In genomic region chr11:2314136-2314524, GRCh38 we compare ENCODE assay signal across 16 cellular contexts. TPM values are rescaled to one million over a fixed set of nuclear protein-coding genes. Genes with fewer than 3 reads are reported as not detected.
DNase-seq lines count a peak whose midpoint lies in the region; ATAC-seq, FAIRE-seq and TF ChIP-seq lines count a peak whose summit lies in the region.
"Had no signal": no experiment of that assay in that cellular context is flagged by ENCODE, and none has a peak within 500 bp of the region (broad histone marks: within the 10 kb centered on the region; RNA-seq: fewer than 3 reads in every experiment).

No MANE protein-coding gene starts in this region.

- TF ChIP-seq EP300 in HepG2 (IDR thresholded peaks at IDR 0.05; ENCODE audit: low read depth in 2 of 2, low read length in 2 of 2), result no peak
- TF ChIP-seq EP300 in HepG2 (CRISPR knock-in tag; IDR thresholded peaks at IDR 0.05; ENCODE audit: borderline replicate concordance), result no peak

- H3K36me3 Mint-ChIP-seq in Calu3 (ENCODE audit: insufficient read depth, unreplicated experiment), result no peaks in the 10 kb centered on the region
- H3K36me3 Mint-ChIP-seq in activated CD8-positive, alpha-beta T cell treated with anti-CD3 and anti-CD28 coated beads for 36 hours (ENCODE audit: low read depth), result no peaks in the 10 kb centered on the region

- H3K79me2 ChIP-seq in HepG2 (ENCODE audit: insufficient read depth, low read length), result no peaks in the 10 kb centered on the region
- no peaks in the 10 kb centered on the region for H3K79me2 ChIP-seq in hepatocyte

- no peaks in the 10 kb centered on the region for H3K9me3 Mint-ChIP-seq in Calu3 (ENCODE audit: low read depth, unreplicated experiment)
- H3K9me3 Mint-ChIP-seq in activated CD8-positive, alpha-beta T cell treated with anti-CD3 and anti-CD28 coated beads for 36 hours, result no peaks in the 10 kb centered on the region
- H3K9me3 Mint-ChIP-seq: memory B cell had no signal

- in situ Hi-C loops in HepG2 (cut with HindIII; ENCODE audit: extremely low pct_ligation_motif_present, low pct_unique_long_range_greater_than_20kb), result loop anchor here (5.0 kb wide), 2 partner anchors 103 to 213 kb away; no protein-coding TSS in a partner anchor
- in situ Hi-C loops in gastrocnemius medialis (cut with MboI; ENCODE audit: low sequenced_read_pairs in 4 of 4), result loop anchor here in 1 of 4 donors (10.0 kb wide), 1 partner anchor 111 kb away; no protein-coding TSS in a partner anchor

- H3K4me1 ChIP-seq in right lobe of liver, result peaks cover 0 to 7% (median 0%) of the 10 kb centered on the region in 4 donors
- no peaks in the 10 kb centered on the region for H3K4me1 ChIP-seq in HepG2 (ENCODE audit: insufficient read depth, low read length)
- peaks cover 13% of the 10 kb centered on the region for H3K4me1 ChIP-seq in hepatocyte (ENCODE audit: insufficient read depth)
- peaks cover 8 to 13% of the 10 kb centered on the region in 2 donors for H3K4me1 ChIP-seq in gastrocnemius medialis
- no peaks in the 10 kb centered on the region for H3K4me1 ChIP-seq in aorta (ENCODE audit: control insufficient read depth in 1 of 2, insufficient read depth in 2 of 2, low read length in 2 of 2)

- ATAC-seq in right lobe of liver (no peak), HepG2 (no peak), gastrocnemius medialis (no peak), aorta (ENCODE audit: low FRiP score) (no peak)
- no peak for ATAC-seq in activated CD8-positive, alpha-beta T cell treated with anti-CD3 and anti-CD28 coated beads for 36 hours

- H3K27me3 ChIP-seq in right lobe of liver (no peaks in the 10 kb centered on the region), HepG2 (ENCODE audit: control insufficient read depth in 1 of 2, insufficient read depth in 2 of 2, low read length in 2 of 2) (peaks cover 14 to 36% of the 10 kb centered on the region in 2 experiments; a peak in 3 of 5 replicates), hepatocyte (no peaks in the 10 kb centered on the region), gastrocnemius medialis (no peaks in the 10 kb centered on the region), aorta (ENCODE audit: control insufficient read depth in 1 of 2, insufficient read depth in 2 of 2, low read length in 1 of 2) (no peaks in the 10 kb centered on the region)

- H3K27ac Mint-ChIP-seq in Calu3 (ENCODE audit: unreplicated experiment), result no peak overlapping the region
- H3K27ac Mint-ChIP-seq in activated CD8-positive, alpha-beta T cell treated with anti-CD3 and anti-CD28 coated beads for 36 hours, result no peak overlapping the region
- H3K27ac Mint-ChIP-seq: memory B cell had no signal

- H2AFZ ChIP-seq in HepG2 (ENCODE audit: low read length) (no peak overlapping the region), hepatocyte (no peak overlapping the region)

- peaks cover 23% of the 10 kb centered on the region for H3K27me3 Mint-ChIP-seq in Calu3 (ENCODE audit: unreplicated experiment)
- H3K27me3 Mint-ChIP-seq in activated CD8-positive, alpha-beta T cell treated with anti-CD3 and anti-CD28 coated beads for 36 hours, result no peaks in the 10 kb centered on the region

- BruUV-seq in HepG2 (replicated peaks; lab: Mats Ljungman, UMichigan), result no TSS peak
- no TSS peak for BruUV-seq in Calu3 (replicated peaks; lab: Mats Ljungman, UMichigan)

- TF ChIP-seq CTCF in right lobe of liver (IDR thresholded peaks at IDR 0.05) (no peak), HepG2 (CRISPR knock-in tag; IDR thresholded peaks at IDR 0.05) (no peak), hepatocyte (IDR thresholded peaks at IDR 0.05; ENCODE audit: poor library complexity) (no peak), gastrocnemius medialis (IDR thresholded peaks at IDR 0.05 in 4 of 5, conservative IDR thresholded peaks at IDR 0.05 in 1 of 5) (no peak), Calu3 (IDR thresholded peaks at IDR 0.05; ENCODE audit: unreplicated experiment) (no peak)
- TF ChIP-seq CTCF in activated CD8-positive, alpha-beta T cell treated with anti-CD3 and anti-CD28 coated beads for 36 hours (IDR thresholded peaks at IDR 0.05), result no peak

- H3K27ac ChIP-seq in right lobe of liver (peak overlapping the region in 1 of 3 donors; percentile 19), HepG2 (ENCODE audit: extremely low read length, insufficient read depth, low read length) (no peak overlapping the region), hepatocyte (peak overlapping the region; percentile 84), gastrocnemius medialis (peak overlapping the region in 3 of 4 donors; percentile 12 to 57 (median 41)), aorta (ENCODE audit: low read depth in 1 of 2, low read length in 2 of 2) (peak overlapping the region; percentile 15 to 59)
- H3K27ac ChIP-seq: WERI-Rb-1 had no signal

- H4K20me1 ChIP-seq in HepG2 (ENCODE audit: insufficient read depth, low read length) (no peaks in the 10 kb centered on the region), hepatocyte (ENCODE audit: insufficient read depth, poor library complexity, severe bottlenecking) (no peaks in the 10 kb centered on the region)

- intact Hi-C loops in right lobe of liver (cut with DNase I) (no loop called here), HepG2 (cut with micrococcal nuclease; ENCODE audit: unreplicated experiment) (loop anchor here (10.0 kb wide), 1 partner anchor 221 kb away; no protein-coding TSS in a partner anchor), gastrocnemius medialis (cut with DNase I; ENCODE audit: low total_unique reads) (no loop called here), aorta (cut with DNase I) (loop anchor here in 1 of 2 donors (2.0 kb wide), 2 partner anchors 65 to 87 kb away; partner anchors contain the start of gene TSSC4), Calu3 (cut with micrococcal nuclease; ENCODE audit: unreplicated experiment) (no loop called here)
- intact Hi-C loops in activated CD8-positive, alpha-beta T cell treated with anti-CD3 and anti-CD28 coated beads for 36 hours (cut with micrococcal nuclease), result no loop called here

- no peaks in the 10 kb centered on the region for H3K4me1 Mint-ChIP-seq in Calu3 (ENCODE audit: low read depth, unreplicated experiment)
- H3K4me1 Mint-ChIP-seq in activated CD8-positive, alpha-beta T cell treated with anti-CD3 and anti-CD28 coated beads for 36 hours (ENCODE audit: low read depth), result peaks cover 15% of the 10 kb centered on the region
- H3K4me1 Mint-ChIP-seq: memory B cell had no signal

- H3K4me3 Mint-ChIP-seq in Calu3 (ENCODE audit: low read depth, unreplicated experiment), result no peak overlapping the region
- no peak overlapping the region for H3K4me3 Mint-ChIP-seq in activated CD8-positive, alpha-beta T cell treated with anti-CD3 and anti-CD28 coated beads for 36 hours
- H3K4me3 Mint-ChIP-seq: memory B cell had no signal

- WGBS in right lobe of liver (ENCODE audit: insufficient coverage, low coverage, low lambda C conversion rate, missing lambda C conversion rate), result 60% methylated on average over 2 of the region's 7 CpGs
- WGBS in HepG2 (ENCODE audit: low lambda C conversion rate), result 48% methylated on average over 7 of the region's 7 CpGs
- WGBS in hepatocyte (ENCODE audit: low lambda C conversion rate, missing lambda C conversion rate), result 95% methylated on average over 7 of the region's 7 CpGs
- 90% methylated on average over 7 of the region's 7 CpGs for WGBS in aorta, 2 donors

- H3K36me3 ChIP-seq in right lobe of liver (no peaks in the 10 kb centered on the region), HepG2 (replicated peaks in 1 of 2; ENCODE audit: control insufficient read depth in 1 of 2, insufficient read depth in 2 of 2, low read length in 2 of 2) (no peaks in the 10 kb centered on the region), hepatocyte (replicated peaks; ENCODE audit: insufficient read depth, low read depth) (no peaks in the 10 kb centered on the region), gastrocnemius medialis (no peaks in the 10 kb centered on the region), aorta (ENCODE audit: control insufficient read depth in 1 of 2, insufficient read depth in 2 of 2, low read length in 1 of 2) (no peaks in the 10 kb centered on the region)
- H3K36me3 ChIP-seq: WERI-Rb-1 had no signal

- no peak overlapping the region for H3K4me2 ChIP-seq in HepG2 (ENCODE audit: low read depth, low read length)
- no peak overlapping the region for H3K4me2 ChIP-seq in hepatocyte

- no peaks in the 10 kb centered on the region for H3K9me3 ChIP-seq in right lobe of liver
- no peaks in the 10 kb centered on the region for H3K9me3 ChIP-seq in HepG2 (ENCODE audit: low read length)
- no peaks in the 10 kb centered on the region for H3K9me3 ChIP-seq in hepatocyte (ENCODE audit: low read depth)
- peaks cover 0 to 5% (median 0%) of the 10 kb centered on the region in 3 donors for H3K9me3 ChIP-seq in gastrocnemius medialis
- H3K9me3 ChIP-seq in aorta (ENCODE audit: control insufficient read depth, low read length), result peaks cover 2% of the 10 kb centered on the region

- no peak for FAIRE-seq in HepG2 (lab: Jason Lieb, UNC)
- FAIRE-seq: K562 had no signal

- TF ChIP-seq POLR2A in right lobe of liver (IDR thresholded peaks at IDR 0.05) (no peak), HepG2 (IDR thresholded peaks at IDR 0.05; ENCODE audit: insufficient read depth in 1 of 2, low read depth in 2 of 2, low read length in 2 of 2) (no peak), gastrocnemius medialis (IDR thresholded peaks at IDR 0.05) (no peak)

- H3K9ac ChIP-seq in HepG2 (ENCODE audit: insufficient read depth, low read depth, low read length), result no peak overlapping the region

- no peak for TF ChIP-seq RAD21 in HepG2 (CRISPR knock-in tag; IDR thresholded peaks at IDR 0.05)

- H3K9me2 ChIP-seq in hepatocyte (replicated peaks; ENCODE audit: insufficient read depth), result no peaks in the 10 kb centered on the region

- CTCF ChIA-PET in HepG2 (lab: Yijun Ruan, JAX; ENCODE audit: low intra/inter-chr PET ratio, low total read pairs) (no interaction called here), Calu3 (lab: Charles Lee) (interaction anchor here (1.2 kb wide), 1 partner anchor 9 kb away, joined by 3 read pairs; no protein-coding TSS in a partner anchor)
- CTCF ChIA-PET in activated CD8-positive, alpha-beta T cell treated with anti-CD3 and anti-CD28 coated beads for 36 hours (lab: Charles Lee), result interaction anchor here (1.5 to 1.9 kb wide), 2 partner anchors 9 to 128 kb away, joined by 4 to 8 read pairs; no protein-coding TSS in a partner anchor

- DNase-seq in right lobe of liver, result peak in 2 of 3 donors; percentile 37 to 40
- no peak for DNase-seq in HepG2 (ENCODE audit: low spot score)
- DNase-seq in hepatocyte (ENCODE audit: low spot score), result no peak
- DNase-seq in gastrocnemius medialis, result no peak
- DNase-seq in aorta, result peak in 1 of 2 donors; percentile 55
- no peak for DNase-seq in Calu3
- no peak for DNase-seq in stimulated activated CD4-positive, alpha-beta T cell treated with anti-CD3 and anti-CD28 coated beads, Interleukin-2, amount 100 ng/mL, for 24 hours
- DNase-seq in activated CD8-positive, alpha-beta T cell treated with anti-CD3 and anti-CD28 coated beads for 36 hours, result no peak
- DNase-seq: activated CD8-positive, alpha-beta memory T cell treated with anti-CD3 and anti-CD28 coated beads for 24 hours; activated gamma-delta T cell; effector CD4-positive, alpha-beta T cell; NCI-H510A treated with DMSO at 0.1 percent for 48 hours; WERI-Rb-1 had no signal

- H3K4me3 ChIP-seq in right lobe of liver (no peak overlapping the region), HepG2 (replicated peaks in 1 of 3; ENCODE audit: insufficient read depth in 1 of 3, low read depth in 2 of 3, low read length in 3 of 3) (no peak overlapping the region), hepatocyte (no peak overlapping the region), gastrocnemius medialis (no peak overlapping the region), aorta (ENCODE audit: low read length in 2 of 2) (no peak overlapping the region)
- H3K4me3 ChIP-seq: K562 had no signal

- POLR2A ChIA-PET in HepG2 (lab: Yijun Ruan, JAX), result no interaction called here
- POLR2A ChIA-PET in activated CD8-positive, alpha-beta T cell treated with anti-CD3 and anti-CD28 coated beads for 36 hours (lab: Charles Lee), result no interaction called here

RNA-seq across cellular contexts. Expression of gene TSPAN32, which starts 12.3 kb away (rescaled TPM):
- 1 to 10 TPM in 1 of 6 experiments, under 1 TPM in 3, not detected in 2; 0.24 to 1.2 (median 0.63) TPM for total RNA-seq in right lobe of liver
- total RNA-seq in HepG2 (2016; rRNA removed; fragmentation: Illumina TruSeq; extraction: Trizol), result 0.09 TPM in 1 of 2 replicates, not detected in the other
- total RNA-seq in HepG2 (2016; cell fraction: cytosol; rRNA removed; fragmentation: Illumina TruSeq; extraction: Trizol; ENCODE audit: low read depth), result not detected in 2 replicates
- total RNA-seq in HepG2 (2016; cell fraction: insoluble cytoplasmic fraction; rRNA removed; fragmentation: Illumina TruSeq; extraction: Trizol), result 0.24 TPM in 1 of 2 replicates, not detected in the other
- total RNA-seq in HepG2 (2016; cell fraction: membrane; rRNA removed; fragmentation: Illumina TruSeq; extraction: Trizol), result not detected in 2 replicates
- total RNA-seq in HepG2 (2016; cell fraction: nucleus; rRNA removed; fragmentation: Illumina TruSeq; extraction: Trizol), result 0.31 and 0.53 TPM in 2 replicates
- polyA plus RNA-seq in HepG2 (2011; rRNA removed), result 0.39 and 0.70 TPM in 2 replicates
- 0.18 and 0.34 TPM in 2 replicates for polyA plus RNA-seq in HepG2 (2011; cell fraction: cytosol; rRNA removed)
- 2.2 and 7.0 TPM in 2 replicates for polyA plus RNA-seq in HepG2 (2011; cell fraction: nucleus; rRNA removed)
- polyA plus RNA-seq in HepG2 (2012), result 0.51 and 1.2 TPM in 2 replicates
- not detected in 2 replicates for polyA plus RNA-seq in HepG2 (2016; cell fraction: cytosol; fragmentation: Illumina TruSeq; extraction: Trizol; ENCODE audit: low read depth)
- not detected in 2 replicates for polyA plus RNA-seq in HepG2 (2016; cell fraction: insoluble cytoplasmic fraction; fragmentation: Illumina TruSeq; extraction: Trizol; ENCODE audit: low read depth)
- polyA plus RNA-seq in HepG2 (2016; cell fraction: membrane; fragmentation: Illumina TruSeq; extraction: Trizol; ENCODE audit: low read depth), result not detected in 2 replicates
- 0.19 and 0.56 TPM in 2 replicates for polyA plus RNA-seq in HepG2 (2016; cell fraction: nucleus; fragmentation: Illumina TruSeq; extraction: Trizol; ENCODE audit: insufficient read depth, low read depth)
- polyA minus RNA-seq in HepG2 (2011; rRNA and poly(A)+ RNA removed; ENCODE audit: low replicate concordance), result 0.07 and 1.3 TPM in 2 replicates
- polyA minus RNA-seq in HepG2 (2011; cell fraction: cytosol; rRNA and poly(A)+ RNA removed), result not detected in 2 replicates
- 0.90 TPM in 1 of 2 replicates, not detected in the other for polyA minus RNA-seq in HepG2 (2011; cell fraction: nucleus; rRNA and poly(A)+ RNA removed)
- total RNA-seq in hepatocyte, result 1.5 and 5.0 TPM in 2 replicates
- 4.8 and 7.0 TPM in 2 replicates for polyA plus RNA-seq in hepatocyte
- total RNA-seq in gastrocnemius medialis, result not detected
- 1 to 10 TPM in 1 of 2 donors, under 1 TPM in 1; 0.84 to 3.5 TPM for total RNA-seq in aorta
- 1 to 10 TPM in 1 of 2 donors, not detected in 1; 8.7 TPM for polyA plus RNA-seq in aorta
- not detected in 2 replicates for total RNA-seq in Calu3 (2022)
- total RNA-seq in activated CD8-positive, alpha-beta T cell treated with anti-CD3 and anti-CD28 coated beads for 36 hours, result 1 to 10 TPM; 3.1 to 4.9 TPM

RNA-seq across cellular contexts. Expression of gene C11orf21, which starts 12.4 kb away (rescaled TPM):
- total RNA-seq in right lobe of liver, result under 1 TPM; 0.25 to 0.51 (median 0.39) TPM
- total RNA-seq in HepG2 (2016; rRNA removed; fragmentation: Illumina TruSeq; extraction: Trizol), result not detected in 2 replicates
- total RNA-seq in HepG2 (2016; cell fraction: cytosol; rRNA removed; fragmentation: Illumina TruSeq; extraction: Trizol; ENCODE audit: low read depth), result not detected in 2 replicates
- total RNA-seq in HepG2 (2016; cell fraction: insoluble cytoplasmic fraction; rRNA removed; fragmentation: Illumina TruSeq; extraction: Trizol), result not detected in 2 replicates
- total RNA-seq in HepG2 (2016; cell fraction: membrane; rRNA removed; fragmentation: Illumina TruSeq; extraction: Trizol), result not detected in 2 replicates
- total RNA-seq in HepG2 (2016; cell fraction: nucleus; rRNA removed; fragmentation: Illumina TruSeq; extraction: Trizol), result not detected in 2 replicates
- 0.03 and 0.08 TPM in 2 replicates for polyA plus RNA-seq in HepG2 (2011; rRNA removed)
- 0.04 TPM in 1 of 2 replicates, not detected in the other for polyA plus RNA-seq in HepG2 (2011; cell fraction: cytosol; rRNA removed)
- 0.09 and 0.11 TPM in 2 replicates for polyA plus RNA-seq in HepG2 (2011; cell fraction: nucleus; rRNA removed)
- not detected in 2 replicates for polyA plus RNA-seq in HepG2 (2012)
- polyA plus RNA-seq in HepG2 (2016; cell fraction: cytosol; fragmentation: Illumina TruSeq; extraction: Trizol; ENCODE audit: low read depth), result not detected in 2 replicates
- not detected in 2 replicates for polyA plus RNA-seq in HepG2 (2016; cell fraction: insoluble cytoplasmic fraction; fragmentation: Illumina TruSeq; extraction: Trizol; ENCODE audit: low read depth)
- polyA plus RNA-seq in HepG2 (2016; cell fraction: membrane; fragmentation: Illumina TruSeq; extraction: Trizol; ENCODE audit: low read depth), result not detected in 2 replicates
- not detected in 2 replicates for polyA plus RNA-seq in HepG2 (2016; cell fraction: nucleus; fragmentation: Illumina TruSeq; extraction: Trizol; ENCODE audit: insufficient read depth, low read depth)
- polyA minus RNA-seq in HepG2 (2011; rRNA and poly(A)+ RNA removed; ENCODE audit: low replicate concordance), result 0.12 TPM in 1 of 2 replicates, not detected in the other
- not detected in 2 replicates for polyA minus RNA-seq in HepG2 (2011; cell fraction: cytosol; rRNA and poly(A)+ RNA removed)
- not detected in 2 replicates for polyA minus RNA-seq in HepG2 (2011; cell fraction: nucleus; rRNA and poly(A)+ RNA removed)
- total RNA-seq in hepatocyte, result 0.17 TPM in 1 of 2 replicates, not detected in the other
- 0.43 and 0.68 TPM in 2 replicates for polyA plus RNA-seq in hepatocyte
- under 1 TPM in 1 of 4 donors, not detected in 3; 0.10 TPM for total RNA-seq in gastrocnemius medialis
- total RNA-seq in aorta, result 1 to 10 TPM; 1.4 to 2.1 TPM
- polyA plus RNA-seq in aorta, result under 1 TPM in 1 of 2 donors, not detected in 1; 0.46 TPM
- not detected in 2 replicates for total RNA-seq in Calu3 (2022)
- total RNA-seq in activated CD8-positive, alpha-beta T cell treated with anti-CD3 and anti-CD28 coated beads for 36 hours, result 1 to 10 TPM; 2.1 to 2.2 TPM

RNA-seq across cellular contexts. Expression of gene ASCL2, which starts 43.7 kb away (rescaled TPM):
- total RNA-seq in right lobe of liver (under 1 TPM; 0.42 to 0.81 (median 0.64) TPM), HepG2 (2016; rRNA removed; fragmentation: Illumina TruSeq; extraction: Trizol) (0.07 TPM in 1 of 2 replicates, not detected in the other), hepatocyte (3.3 and 5.6 TPM in 2 replicates), gastrocnemius medialis (not detected), aorta (1 to 10 TPM in 1 of 2 donors, under 1 TPM in 1; 0.62 to 1.4 TPM), Calu3 (2022) (not detected in 2 replicates)
- not detected in 2 replicates for total RNA-seq in HepG2 (2016; cell fraction: cytosol; rRNA removed; fragmentation: Illumina TruSeq; extraction: Trizol; ENCODE audit: low read depth)
- 0.09 TPM in 1 of 2 replicates, not detected in the other for total RNA-seq in HepG2 (2016; cell fraction: insoluble cytoplasmic fraction; rRNA removed; fragmentation: Illumina TruSeq; extraction: Trizol)
- total RNA-seq in HepG2 (2016; cell fraction: membrane; rRNA removed; fragmentation: Illumina TruSeq; extraction: Trizol), result 0.09 and 0.14 TPM in 2 replicates
- not detected in 2 replicates for total RNA-seq in HepG2 (2016; cell fraction: nucleus; rRNA removed; fragmentation: Illumina TruSeq; extraction: Trizol)
- polyA plus RNA-seq in HepG2 (2011; rRNA removed) (not detected in 2 replicates), hepatocyte (5.8 and 7.9 TPM in 2 replicates), aorta (not detected)
- not detected in 2 replicates for polyA plus RNA-seq in HepG2 (2011; cell fraction: cytosol; rRNA removed)
- not detected in 2 replicates for polyA plus RNA-seq in HepG2 (2011; cell fraction: nucleus; rRNA removed)
- not detected in 2 replicates for polyA plus RNA-seq in HepG2 (2012)
- not detected in 2 replicates for polyA plus RNA-seq in HepG2 (2016; cell fraction: cytosol; fragmentation: Illumina TruSeq; extraction: Trizol; ENCODE audit: low read depth)
- polyA plus RNA-seq in HepG2 (2016; cell fraction: insoluble cytoplasmic fraction; fragmentation: Illumina TruSeq; extraction: Trizol; ENCODE audit: low read depth), result 0.13 TPM in 1 of 2 replicates, not detected in the other
- polyA plus RNA-seq in HepG2 (2016; cell fraction: membrane; fragmentation: Illumina TruSeq; extraction: Trizol; ENCODE audit: low read depth), result not detected in 2 replicates
- not detected in 2 replicates for polyA plus RNA-seq in HepG2 (2016; cell fraction: nucleus; fragmentation: Illumina TruSeq; extraction: Trizol; ENCODE audit: insufficient read depth, low read depth)
- polyA minus RNA-seq in HepG2 (2011; rRNA and poly(A)+ RNA removed; ENCODE audit: low replicate concordance), result not detected in 2 replicates
- polyA minus RNA-seq in HepG2 (2011; cell fraction: cytosol; rRNA and poly(A)+ RNA removed), result not detected in 2 replicates
- polyA minus RNA-seq in HepG2 (2011; cell fraction: nucleus; rRNA and poly(A)+ RNA removed), result not detected in 2 replicates
- total RNA-seq in activated CD8-positive, alpha-beta T cell treated with anti-CD3 and anti-CD28 coated beads for 36 hours, result 1 to 10 TPM; 2.7 to 3.4 TPM
- total RNA-seq: OCI-LY7 had no signal

Comparison
In these comparisons a context has a peak if more than half of its experiments do, and no peak if none do; other contexts are left out.
1. DNase-seq: peak in right lobe of liver (2 of 3); none in HepG2 (single experiment), hepatocyte (single experiment), gastrocnemius medialis (0 of 2), Calu3 (single experiment), stimulated activated CD4-positive, alpha-beta T cell treated with anti-CD3 and anti-CD28 coated beads, Interleukin-2, amount 100 ng/mL, for 24 hours (0 of 2) and activated CD8-positive, alpha-beta T cell treated with anti-CD3 and anti-CD28 coated beads for 36 hours (single experiment).